9 cellular contexts compared by ENCODE assay signal in the genomic region with DNA sequence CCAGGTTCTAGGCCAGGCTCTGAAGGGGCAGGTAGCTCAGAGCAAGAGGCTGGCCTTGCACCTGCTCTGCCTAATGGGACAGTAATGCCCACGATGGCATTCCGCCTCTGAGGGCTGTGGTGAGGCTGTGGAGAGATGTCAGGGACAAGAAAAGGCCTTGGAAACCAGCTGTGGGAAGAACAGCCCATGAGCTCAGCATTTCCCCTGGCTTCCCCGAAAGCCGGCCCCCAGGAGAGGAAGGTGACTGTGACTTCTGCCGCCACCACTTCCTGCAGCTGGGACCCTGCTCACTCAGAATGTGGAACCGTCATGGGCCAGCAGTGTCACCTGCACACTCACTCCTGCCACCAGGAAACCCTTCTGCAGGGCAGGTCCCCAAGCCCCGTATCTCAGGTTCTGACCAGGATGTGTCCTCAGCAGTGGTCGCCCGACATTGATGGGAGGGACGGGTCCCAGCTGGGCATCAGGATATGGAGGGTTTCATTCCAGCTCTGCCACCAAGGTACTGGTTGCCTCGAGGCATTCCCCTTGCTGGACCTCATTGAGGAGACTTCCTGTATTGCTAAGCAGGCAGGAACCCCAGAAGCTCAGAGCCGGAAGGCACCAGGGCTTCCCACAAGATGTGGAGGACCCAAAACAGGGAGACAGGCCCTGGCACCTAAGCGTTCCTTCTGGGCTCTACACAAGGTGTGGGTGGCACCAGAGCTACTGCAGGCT. TPM values are rescaled to one million over a fixed set of nuclear protein-coding genes. Genes with fewer than 3 reads are reported as not detected.
DNase-seq lines count a peak whose midpoint lies in the region; ATAC-seq and TF ChIP-seq lines count a peak whose summit lies in the region.
"Had no signal": no experiment of that assay in that cellular context is flagged by ENCODE, and none has a peak within 500 bp of the region (broad histone marks: within the 10 kb centered on the region; RNA-seq: fewer than 3 reads in every experiment).

No MANE protein-coding gene starts in this region.

- no peaks in the 10 kb centered on the region for H3K36me3 Mint-ChIP-seq in activated naive CD4-positive, alpha-beta T cell treated with anti-CD3 and anti-CD28 coated beads, Interleukin-2, amount 10 ng/mL, durations not matched to agents 7 days and 5 days
- H3K36me3 Mint-ChIP-seq in WTC11 (no peaks in the 10 kb centered on the region), Calu3 (ENCODE audit: insufficient read depth, unreplicated experiment) (peaks cover 17% of the 10 kb centered on the region)

- H3K4me1 ChIP-seq in OCI-LY7 (ENCODE audit: insufficient read depth, low read length, poor library complexity, severe bottlenecking) = peaks cover 66% of the 10 kb centered on the region

- H3K79me2 ChIP-seq in OCI-LY7 (ENCODE audit: insufficient read depth, low read depth, low read length) = no peaks in the 10 kb centered on the region

- intact Hi-C loops in OCI-LY7 (cut with micrococcal nuclease; ENCODE audit: unreplicated experiment) (loop anchor here (1.0 kb wide), 2 partner anchors 21 to 30 kb away; a partner anchor contains a TSS), Calu3 (cut with micrococcal nuclease; ENCODE audit: unreplicated experiment) (no loop called here)

- H3K4me3 Mint-ChIP-seq in activated naive CD4-positive, alpha-beta T cell treated with anti-CD3 and anti-CD28 coated beads, Interleukin-2, amount 10 ng/mL, durations not matched to agents 7 days and 5 days = no peak overlapping the region
- no peak overlapping the region for H3K4me3 Mint-ChIP-seq in WTC11
- no peak overlapping the region for H3K4me3 Mint-ChIP-seq in Calu3 (ENCODE audit: low read depth, unreplicated experiment)

- ATAC-seq in WTC11 = no peak

- H3K9me3 Mint-ChIP-seq in activated naive CD4-positive, alpha-beta T cell treated with anti-CD3 and anti-CD28 coated beads, Interleukin-2, amount 10 ng/mL, durations not matched to agents 7 days and 5 days = no peaks in the 10 kb centered on the region
- H3K9me3 Mint-ChIP-seq in WTC11 (no peaks in the 10 kb centered on the region), Calu3 (ENCODE audit: low read depth, unreplicated experiment) (no peaks in the 10 kb centered on the region)

- BruUV-seq in OCI-LY7 (replicated peaks; lab: Mats Ljungman, UMichigan) (no TSS peak), Calu3 (replicated peaks; lab: Mats Ljungman, UMichigan) (no TSS peak)

- H3K9me2 ChIP-seq in OCI-LY7 (ENCODE audit: insufficient read depth, low read length) = no peaks in the 10 kb centered on the region

- no peaks in the 10 kb centered on the region; the same call in 1 of the 2 replicates for H4K20me1 ChIP-seq in OCI-LY7 (ENCODE audit: insufficient read depth, low read length)

- peaks cover 65% of the 10 kb centered on the region for H3K4me1 Mint-ChIP-seq in activated naive CD4-positive, alpha-beta T cell treated with anti-CD3 and anti-CD28 coated beads, Interleukin-2, amount 10 ng/mL, durations not matched to agents 7 days and 5 days
- peaks cover 11% of the 10 kb centered on the region for H3K4me1 Mint-ChIP-seq in WTC11
- H3K4me1 Mint-ChIP-seq in Calu3 (ENCODE audit: low read depth, unreplicated experiment) = peaks cover 55% of the 10 kb centered on the region

- H3K9me3 ChIP-seq in OCI-LY7 (ENCODE audit: low read length) = no peaks in the 10 kb centered on the region

- POLR2A ChIA-PET in OCI-LY7 (lab: Charles Lee) = interaction anchor here (1.0 to 1.6 kb wide), 5 partner anchors 9 to 59 kb away, joined by 3 to 4 read pairs (median 3); no protein-coding TSS in a partner anchor
- POLR2A ChIA-PET in WTC11 (lab: Charles Lee) = no interaction called here

- DNase-seq in activated gamma-delta T cell treated with Interleukin-2 at 50 U/mL for 16 hours (peak; percentile 61), activated gamma-delta T cell (lab: John Stamatoyannopoulos, UW) (no peak), OCI-LY7 (ENCODE audit: low spot score) (peak; percentile 89), WTC11 (ENCODE audit: low spot score) (no peak), Calu3 (no peak), NCI-H1417 treated with DMSO at 0.1 percent for 48 hours (lab: John Stamatoyannopoulos, UW) (no peak)
- peak; percentile 82 for DNase-seq in activated naive CD4-positive, alpha-beta T cell treated with anti-CD3 and anti-CD28 coated beads, Interleukin-2, amount 10 ng/mL, durations not matched to agents 7 days and 5 days
- DNase-seq in stimulated activated CD4-positive, alpha-beta T cell treated with anti-CD3 and anti-CD28 coated beads, Interleukin-2, amount 100 ng/mL, for 48 hours = peak; percentile 73 to 74

- CTCF ChIA-PET in OCI-LY7 (lab: Charles Lee; ENCODE audit: unreplicated experiment) = interaction anchor here (0.6 to 2.0 kb wide), 4 partner anchors 18 to 82 kb away, joined by 3 to 12 read pairs (median 5); no protein-coding TSS in a partner anchor
- CTCF ChIA-PET in activated naive CD4-positive, alpha-beta T cell treated with anti-CD3 and anti-CD28 coated beads, Interleukin-2, amount 10 ng/mL, durations not matched to agents 7 days and 5 days (lab: Charles Lee) = interaction anchor here (0.7 to 2.8 kb wide), 7 partner anchors 10 to 44 kb away, joined by 3 to 12 read pairs (median 4); no protein-coding TSS in a partner anchor
- CTCF ChIA-PET in WTC11 (lab: Charles Lee) = interaction anchor here (1.5 to 2.9 kb wide), 2 partner anchors 21 to 24 kb away, joined by 5 to 11 read pairs; no protein-coding TSS in a partner anchor
- CTCF ChIA-PET in Calu3 (lab: Charles Lee) = interaction anchor here (0.9 to 1.3 kb wide), 2 partner anchors 18 to 21 kb away, joined by 3 read pairs; no protein-coding TSS in a partner anchor

- peak overlapping the region; percentile 90 for H3K27ac Mint-ChIP-seq in activated naive CD4-positive, alpha-beta T cell treated with anti-CD3 and anti-CD28 coated beads, Interleukin-2, amount 10 ng/mL, durations not matched to agents 7 days and 5 days
- H3K27ac Mint-ChIP-seq in WTC11 (no peak overlapping the region), Calu3 (ENCODE audit: unreplicated experiment) (no peak overlapping the region)

- peak overlapping the region; percentile 53 for H3K27ac ChIP-seq in OCI-LY7 (ENCODE audit: low read depth, low read length, poor library complexity, severe bottlenecking)

- H3K36me3 ChIP-seq in OCI-LY7 (ENCODE audit: insufficient read depth, low read length) = no peaks in the 10 kb centered on the region

- no peak overlapping the region; the same call in 1 of the 2 replicates for H2AFZ ChIP-seq in OCI-LY7 (ENCODE audit: low read length)

- peak overlapping the region; percentile 51 for H3K4me3 ChIP-seq in OCI-LY7 (ENCODE audit: low read depth, low read length, poor library complexity, severe bottlenecking)

- TF ChIP-seq CTCF in OCI-LY7 (conservative IDR thresholded peaks at IDR 0.05; ENCODE audit: low read length) = no peak
- no peak for TF ChIP-seq CTCF in WTC11 (IDR thresholded peaks at IDR 0.05)
- TF ChIP-seq CTCF in Calu3 (IDR thresholded peaks at IDR 0.05; ENCODE audit: unreplicated experiment) = no peak

- H3K27me3 Mint-ChIP-seq in activated naive CD4-positive, alpha-beta T cell treated with anti-CD3 and anti-CD28 coated beads, Interleukin-2, amount 10 ng/mL, durations not matched to agents 7 days and 5 days = no peaks in the 10 kb centered on the region
- H3K27me3 Mint-ChIP-seq in WTC11 (ENCODE audit: low read depth) (no peaks in the 10 kb centered on the region; the same call in 1 of the 2 replicates), Calu3 (ENCODE audit: unreplicated experiment) (no peaks in the 10 kb centered on the region)

- H3K4me2 ChIP-seq in OCI-LY7 (ENCODE audit: low read length) = peak overlapping the region; percentile 85

TF ChIP-seq in WTC11, 78 proteins besides CTCF, POLR2A, EP300 and RAD21 (continues in another document):
- TF ChIP-seq, protein P1, sequence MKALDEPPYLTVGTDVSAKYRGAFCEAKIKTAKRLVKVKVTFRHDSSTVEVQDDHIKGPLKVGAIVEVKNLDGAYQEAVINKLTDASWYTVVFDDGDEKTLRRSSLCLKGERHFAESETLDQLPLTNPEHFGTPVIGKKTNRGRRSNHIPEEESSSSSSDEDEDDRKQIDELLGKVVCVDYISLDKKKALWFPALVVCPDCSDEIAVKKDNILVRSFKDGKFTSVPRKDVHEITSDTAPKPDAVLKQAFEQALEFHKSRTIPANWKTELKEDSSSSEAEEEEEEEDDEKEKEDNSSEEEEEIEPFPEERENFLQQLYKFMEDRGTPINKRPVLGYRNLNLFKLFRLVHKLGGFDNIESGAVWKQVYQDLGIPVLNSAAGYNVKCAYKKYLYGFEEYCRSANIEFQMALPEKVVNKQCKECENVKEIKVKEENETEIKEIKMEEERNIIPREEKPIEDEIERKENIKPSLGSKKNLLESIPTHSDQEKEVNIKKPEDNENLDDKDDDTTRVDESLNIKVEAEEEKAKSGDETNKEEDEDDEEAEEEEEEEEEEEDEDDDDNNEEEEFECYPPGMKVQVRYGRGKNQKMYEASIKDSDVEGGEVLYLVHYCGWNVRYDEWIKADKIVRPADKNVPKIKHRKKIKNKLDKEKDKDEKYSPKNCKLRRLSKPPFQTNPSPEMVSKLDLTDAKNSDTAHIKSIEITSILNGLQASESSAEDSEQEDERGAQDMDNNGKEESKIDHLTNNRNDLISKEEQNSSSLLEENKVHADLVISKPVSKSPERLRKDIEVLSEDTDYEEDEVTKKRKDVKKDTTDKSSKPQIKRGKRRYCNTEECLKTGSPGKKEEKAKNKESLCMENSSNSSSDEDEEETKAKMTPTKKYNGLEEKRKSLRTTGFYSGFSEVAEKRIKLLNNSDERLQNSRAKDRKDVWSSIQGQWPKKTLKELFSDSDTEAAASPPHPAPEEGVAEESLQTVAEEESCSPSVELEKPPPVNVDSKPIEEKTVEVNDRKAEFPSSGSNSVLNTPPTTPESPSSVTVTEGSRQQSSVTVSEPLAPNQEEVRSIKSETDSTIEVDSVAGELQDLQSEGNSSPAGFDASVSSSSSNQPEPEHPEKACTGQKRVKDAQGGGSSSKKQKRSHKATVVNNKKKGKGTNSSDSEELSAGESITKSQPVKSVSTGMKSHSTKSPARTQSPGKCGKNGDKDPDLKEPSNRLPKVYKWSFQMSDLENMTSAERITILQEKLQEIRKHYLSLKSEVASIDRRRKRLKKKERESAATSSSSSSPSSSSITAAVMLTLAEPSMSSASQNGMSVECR (CRISPR knock-in tag; IDR thresholded peaks at IDR 0.05; ENCODE audit: borderline replicate concordance) = no peak
- TF ChIP-seq NR3C1 (CRISPR knock-in tag; conservative IDR thresholded peaks at IDR 0.05; ENCODE audit: low read depth) (no peak), SP1 (CRISPR knock-in tag; conservative IDR thresholded peaks at IDR 0.05) (no peak)

RNA-seq across cellular contexts. Expression of a gene that starts 30.7 kb away (rescaled TPM):
- total RNA-seq in OCI-LY7 (2014; rRNA removed; shearing (Covaris generic)) = 0.06 and 0.08 TPM in 2 replicates
- total RNA-seq in OCI-LY7 (2022) (0.46 and 1.0 TPM in 2 replicates), WTC11 (2021) (13.7 to 17.9 TPM (median 14.2 TPM) in 3 replicates), Calu3 (2022) (67.6 and 74.8 TPM in 2 replicates)

RNA-seq across cellular contexts. Expression of a gene that starts 35.6 kb away (rescaled TPM):
- not detected in 2 replicates for total RNA-seq in OCI-LY7 (2014; rRNA removed; shearing (Covaris generic))
- total RNA-seq in OCI-LY7 (2022) = not detected in 2 replicates
- total RNA-seq in WTC11 (2021) = 3.4 to 4.1 TPM (median 3.8 TPM) in 3 replicates
- not detected in 2 replicates for total RNA-seq in Calu3 (2022)
- total RNA-seq: T-helper 1 cell treated with Interleukin-12 subunit alpha and Interleukin-12 subunit beta and Interleukin-4 antibody, amounts not matched to agents 30 ng/mL and 1 ng/mL, for 36 hours had no signal

RNA-seq across cellular contexts. Expression of a gene that starts 57.9 kb away (rescaled TPM):
- 29.5 and 32.6 TPM in 2 replicates for total RNA-seq in OCI-LY7 (2014; rRNA removed; shearing (Covaris generic))
- 41.3 and 44.1 TPM in 2 replicates for total RNA-seq in OCI-LY7 (2022)
- 62.1 to 70.1 TPM (median 70.1 TPM) in 3 replicates for total RNA-seq in WTC11 (2021)
- 38.5 and 43.8 TPM in 2 replicates for total RNA-seq in Calu3 (2022)

Comparison
In these comparisons a context has a peak if more than half of its experiments do, and no peak if none do; other contexts are left out.
1. DNase-seq: peak in activated gamma-delta T cell treated with Interleukin-2 at 50 U/mL for 16 hours (single experiment), OCI-LY7 (single experiment), activated naive CD4-positive, alpha-beta T cell treated with anti-CD3 and anti-CD28 coated beads, Interleukin-2, amount 10 ng/mL, durations not matched to agents 7 days and 5 days (single experiment) and stimulated activated CD4-positive, alpha-beta T cell treated with anti-CD3 and anti-CD28 coated beads, Interleukin-2, amount 100 ng/mL, for 48 hours (2 of 2); none in activated gamma-delta T cell (single experiment), WTC11 (single experiment), Calu3 (single experiment) and NCI-H1417 treated with DMSO at 0.1 percent for 48 hours (single experiment).